Comparison of ENCODE assay signal across 9 cellular contexts in genomic region chr5:72557147-72557501, GRCh38. TPM values are rescaled to one million over a fixed set of nuclear protein-coding genes. Genes with fewer than 3 reads are reported as not detected.
DNase-seq lines count a peak whose midpoint lies in the region; ATAC-seq, FAIRE-seq and TF ChIP-seq lines count a peak whose summit lies in the region.
"Had no signal": no experiment of that assay in that cellular context is flagged by ENCODE, and none has a peak within 500 bp of the region (broad histone marks: within the 10 kb centered on the region; RNA-seq: fewer than 3 reads in every experiment).

No MANE protein-coding gene starts in this region.

- intact Hi-C loops in endothelial cell of umbilical vein (cut with micrococcal nuclease): loop anchor here (1.0 to 2.0 kb wide), 3 partner anchors 47 to 286 kb away; partner anchors contain the start of gene TNPO1

- H3K9me3 ChIP-seq in ES-I3 (ENCODE audit: control insufficient read depth, insufficient read depth, low read length): no peaks in the 10 kb centered on the region
- H3K9me3 ChIP-seq in endothelial cell of umbilical vein (replicated peaks; ENCODE audit: control insufficient read depth, insufficient read depth, low read length): no peaks in the 10 kb centered on the region

- ATAC-seq in HG03442 (IDR thresholded peaks at IDR 0.05; ENCODE audit: unreplicated experiment): peak; percentile 11
- no peak for ATAC-seq in activated CD4-positive, CD25-positive, alpha-beta regulatory T cell treated with anti-CD3 and anti-CD28 coated beads, Interleukin-2, amount 50 U/mL, for 24 hours

- H3K27ac ChIP-seq in endothelial cell of umbilical vein (ENCODE audit: insufficient read depth, low read depth, low read length) (peak overlapping the region; percentile 97), rectal smooth muscle tissue (ENCODE audit: low read depth, low read length) (peak overlapping the region; percentile 57)

- H3K4me3 ChIP-seq in endothelial cell of umbilical vein (replicated peaks in 1 of 3; ENCODE audit: insufficient read depth in 1 of 3, low read depth in 1 of 3, low read length in 3 of 3): peak overlapping the region in 2 of 3 experiments; percentile 1 to 31
- H3K4me3 ChIP-seq in rectal smooth muscle tissue (ENCODE audit: low read length): peak overlapping the region; percentile 79

- no peaks in the 10 kb centered on the region for H3K36me3 ChIP-seq in ES-I3 (ENCODE audit: insufficient read depth, low read length)
- no peaks in the 10 kb centered on the region for H3K36me3 ChIP-seq in endothelial cell of umbilical vein (ENCODE audit: control insufficient read depth in 2 of 2, extremely low read depth in 1 of 2, insufficient read depth in 2 of 2, low read length in 2 of 2)
- no peaks in the 10 kb centered on the region for H3K36me3 ChIP-seq in rectal smooth muscle tissue (ENCODE audit: control insufficient read depth, insufficient read depth, low read length)

- TF ChIP-seq POLR2A in endothelial cell of umbilical vein (IDR thresholded peaks at IDR 0.05; ENCODE audit: low read depth, low read length): no peak

- H4K20me1 ChIP-seq in endothelial cell of umbilical vein (replicated peaks; ENCODE audit: control insufficient read depth, extremely low read depth, insufficient read depth, low read length): no peaks in the 10 kb centered on the region

- peak overlapping the region; percentile 61 for H3K4me2 ChIP-seq in endothelial cell of umbilical vein (ENCODE audit: insufficient read depth, low read length)

- H2AFZ ChIP-seq in endothelial cell of umbilical vein (ENCODE audit: low read depth, low read length): peak overlapping the region; percentile 84

- FAIRE-seq in endothelial cell of umbilical vein (lab: Jason Lieb, UNC): no peak

- H3K79me2 ChIP-seq in endothelial cell of umbilical vein (ENCODE audit: control insufficient read depth, insufficient read depth, low read length): no peaks in the 10 kb centered on the region

- dilution Hi-C loops in endothelial cell of umbilical vein (cut with MboI; ENCODE audit: extremely low pct_ligation_motif_present, low sequenced_read_pairs): no loop called here

- no TSS peak for BruUV-seq in endothelial cell of umbilical vein (replicated peaks; lab: Mats Ljungman, UMichigan)

- CTCF ChIA-PET in endothelial cell of umbilical vein (lab: Charles Lee): interaction anchor here (1.0 to 5.9 kb wide), 8 partner anchors 9 to 262 kb away, joined by 3 to 34 read pairs (median 8); no protein-coding TSS in a partner anchor

- DNase-seq in endothelial cell of umbilical vein (ENCODE audit: low read depth, low spot score): no peak
- DNase-seq in putamen (ENCODE audit: low spot score): no peak
- DNase-seq in NCI-H1417 (lab: John Stamatoyannopoulos, UW): no peak
- DNase-seq in SHP77 (lab: John Stamatoyannopoulos, UW): no peak

- no peaks in the 10 kb centered on the region for H3K9me1 ChIP-seq in endothelial cell of umbilical vein (replicated peaks; ENCODE audit: control insufficient read depth, extremely low read depth, insufficient read depth, low read length)

- peaks cover 31% of the 10 kb centered on the region for H3K4me1 ChIP-seq in ES-I3 (ENCODE audit: insufficient read depth, low read length)
- H3K4me1 ChIP-seq in endothelial cell of umbilical vein (ENCODE audit: control insufficient read depth, extremely low read depth, insufficient read depth, low read length): peaks cover 83% of the 10 kb centered on the region
- H3K4me1 ChIP-seq in rectal smooth muscle tissue (ENCODE audit: control insufficient read depth, insufficient read depth, low read length): peaks cover 15% of the 10 kb centered on the region

- TF ChIP-seq CTCF in endothelial cell of umbilical vein (IDR thresholded peaks at IDR 0.05; ENCODE audit: extremely low read depth in 1 of 2, insufficient read depth in 1 of 2, low read depth in 1 of 2, low read length in 2 of 2): no peak

- H3K27me3 ChIP-seq in endothelial cell of umbilical vein (ENCODE audit: control insufficient read depth in 2 of 2, insufficient read depth in 2 of 2, low read length in 2 of 2) (no peaks in the 10 kb centered on the region), rectal smooth muscle tissue (ENCODE audit: control insufficient read depth, insufficient read depth, low read length) (no peaks in the 10 kb centered on the region)

- H3K9ac ChIP-seq in ES-I3 (ENCODE audit: low read depth, low read length): peak overlapping the region; percentile 63
- H3K9ac ChIP-seq in endothelial cell of umbilical vein (replicated peaks; ENCODE audit: extremely low read depth, insufficient read depth, low read length): peak overlapping the region; percentile 95
- no peak overlapping the region for H3K9ac ChIP-seq in rectal smooth muscle tissue (ENCODE audit: low read length)

- POLR2A ChIA-PET in endothelial cell of umbilical vein (lab: Charles Lee): interaction anchor here (1.2 kb wide), 1 partner anchor 104 kb away, joined by 3 read pairs; no protein-coding TSS in a partner anchor

TF ChIP-seq in endothelial cell of umbilical vein, 7 proteins besides CTCF, POLR2A, EP300 and RAD21:
- no peak for TF ChIP-seq JUN (IDR thresholded peaks at IDR 0.05; ENCODE audit: borderline replicate concordance, insufficient read depth, insufficient read length, low read depth)
- no peak for TF ChIP-seq POLR2AphosphoS5 (IDR thresholded peaks at IDR 0.05; ENCODE audit: insufficient read depth, low read depth, low read length)
- TF ChIP-seq, protein P1, sequence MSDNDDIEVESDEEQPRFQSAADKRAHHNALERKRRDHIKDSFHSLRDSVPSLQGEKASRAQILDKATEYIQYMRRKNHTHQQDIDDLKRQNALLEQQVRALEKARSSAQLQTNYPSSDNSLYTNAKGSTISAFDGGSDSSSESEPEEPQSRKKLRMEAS (IDR thresholded peaks at IDR 0.05; ENCODE audit: insufficient read depth, insufficient read length): no peak
- TF ChIP-seq MYC (IDR thresholded peaks at IDR 0.05; ENCODE audit: low read depth, low read length): no peak
- TF ChIP-seq EZH2 (IDR thresholded peaks at IDR 0.05; ENCODE audit: borderline replicate concordance, low read depth, low read length, severe bottlenecking): no peak
- no peak for TF ChIP-seq GATA2 (IDR thresholded peaks at IDR 0.05; ENCODE audit: insufficient read depth, insufficient read length, low read depth, low read length)
- no peak for TF ChIP-seq FOS (IDR thresholded peaks at IDR 0.05; ENCODE audit: borderline replicate concordance, insufficient read depth, low read length)

RNA-seq across cellular contexts. Expression of gene ZNF366, which starts 49.9 kb away (rescaled TPM):
- 4.1 and 4.6 TPM in 2 replicates for total RNA-seq in endothelial cell of umbilical vein
- 1.2 and 1.3 TPM in 2 replicates for polyA plus RNA-seq in endothelial cell of umbilical vein
- 0.75 and 0.78 TPM in 2 replicates for polyA plus RNA-seq in endothelial cell of umbilical vein (2011; cell fraction: cytosol; rRNA removed)
- polyA plus RNA-seq in endothelial cell of umbilical vein (2011; cell fraction: nucleus; rRNA removed): 0.72 and 1.2 TPM in 2 replicates
- 0.11 and 0.33 TPM in 2 replicates for polyA plus RNA-seq in endothelial cell of umbilical vein (2012)
- polyA minus RNA-seq in endothelial cell of umbilical vein: 3.2 and 3.4 TPM in 2 replicates
- not detected for polyA minus RNA-seq in endothelial cell of umbilical vein (2011; cell fraction: cytosol; rRNA and poly(A)+ RNA removed)
- polyA minus RNA-seq in endothelial cell of umbilical vein (2011; cell fraction: nucleus; rRNA and poly(A)+ RNA removed): 0.96 and 1.6 TPM in 2 replicates
- total RNA-seq: OCI-LY7 had no signal
